ENCODE assay signal across 1 cellular context in the genomic region with DNA sequence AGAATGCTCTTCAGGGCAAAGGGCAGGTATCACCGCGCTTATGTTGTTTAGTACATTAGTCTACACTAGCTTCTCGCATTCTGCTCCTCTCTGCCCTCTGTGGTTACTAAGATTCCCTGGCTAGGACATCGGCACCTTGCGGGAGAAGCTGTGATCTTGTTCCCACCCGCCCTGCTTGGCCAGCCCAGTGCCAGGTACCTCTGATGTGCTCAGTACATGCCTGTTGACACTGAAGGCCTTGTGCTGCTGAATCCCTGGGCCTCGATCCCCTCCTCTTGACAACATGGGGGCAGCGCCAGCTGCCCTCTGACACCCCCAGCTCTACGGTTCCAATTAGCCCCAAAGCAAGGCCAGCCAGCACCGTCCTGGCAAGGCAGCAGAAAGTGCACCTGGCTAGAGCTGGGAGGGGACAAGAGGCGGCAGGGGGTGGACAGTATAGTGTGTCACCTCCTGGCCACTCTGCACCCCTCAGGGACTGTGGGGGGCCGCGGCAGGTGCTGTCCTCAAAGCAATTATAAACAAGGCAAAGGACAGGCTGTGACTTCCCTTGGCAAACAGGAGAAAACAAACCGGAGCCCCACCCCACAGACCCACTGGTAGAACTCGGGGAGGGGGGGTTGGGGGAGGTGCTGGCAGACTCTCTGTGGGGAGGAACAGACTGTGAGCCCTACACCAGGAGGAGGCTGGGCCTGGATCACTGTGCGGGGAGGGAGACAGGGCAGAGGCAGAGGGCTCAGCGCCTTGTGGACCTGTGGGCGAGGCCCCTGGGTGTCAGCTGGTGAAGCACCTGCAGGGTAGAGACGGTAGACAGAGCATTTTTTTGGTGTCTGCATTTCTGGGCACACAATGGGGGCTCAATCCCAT.
TF ChIP-seq lines count a peak whose summit lies in the region.

No MANE protein-coding gene starts in this region.

TF ChIP-seq in GM12878, 131 proteins besides CTCF, POLR2A, EP300 and RAD21:
- TF ChIP-seq, protein P1, sequence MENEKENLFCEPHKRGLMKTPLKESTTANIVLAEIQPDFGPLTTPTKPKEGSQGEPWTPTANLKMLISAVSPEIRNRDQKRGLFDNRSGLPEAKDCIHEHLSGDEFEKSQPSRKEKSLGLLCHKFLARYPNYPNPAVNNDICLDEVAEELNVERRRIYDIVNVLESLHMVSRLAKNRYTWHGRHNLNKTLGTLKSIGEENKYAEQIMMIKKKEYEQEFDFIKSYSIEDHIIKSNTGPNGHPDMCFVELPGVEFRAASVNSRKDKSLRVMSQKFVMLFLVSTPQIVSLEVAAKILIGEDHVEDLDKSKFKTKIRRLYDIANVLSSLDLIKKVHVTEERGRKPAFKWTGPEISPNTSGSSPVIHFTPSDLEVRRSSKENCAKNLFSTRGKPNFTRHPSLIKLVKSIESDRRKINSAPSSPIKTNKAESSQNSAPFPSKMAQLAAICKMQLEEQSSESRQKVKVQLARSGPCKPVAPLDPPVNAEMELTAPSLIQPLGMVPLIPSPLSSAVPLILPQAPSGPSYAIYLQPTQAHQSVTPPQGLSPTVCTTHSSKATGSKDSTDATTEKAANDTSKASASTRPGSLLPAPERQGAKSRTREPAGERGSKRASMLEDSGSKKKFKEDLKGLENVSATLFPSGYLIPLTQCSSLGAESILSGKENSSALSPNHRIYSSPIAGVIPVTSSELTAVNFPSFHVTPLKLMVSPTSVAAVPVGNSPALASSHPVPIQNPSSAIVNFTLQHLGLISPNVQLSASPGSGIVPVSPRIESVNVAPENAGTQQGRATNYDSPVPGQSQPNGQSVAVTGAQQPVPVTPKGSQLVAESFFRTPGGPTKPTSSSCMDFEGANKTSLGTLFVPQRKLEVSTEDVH (IDR thresholded peaks at IDR 0.05; ENCODE audit: low read depth, partially characterized antibody), result no peak
- TF ChIP-seq NR2F1 (conservative IDR thresholded peaks at IDR 0.05) (0 out of 2 replicates have a peak, but pooled peaks have one; percentile 20), JUNB (IDR thresholded peaks at IDR 0.05) (no peak), NBN (IDR thresholded peaks at IDR 0.05) (0 out of 2 replicates have a peak, but pooled peaks have one; percentile 25), MTA3 (IDR thresholded peaks at IDR 0.05; ENCODE audit: borderline replicate concordance, low read length) (no peak), GABPA (IDR thresholded peaks at IDR 0.05; ENCODE audit: low read depth) (no peak), NR2C2 (IDR thresholded peaks at IDR 0.05; ENCODE audit: borderline replicate concordance, control insufficient read depth, insufficient read length, low read depth) (no peak), TBL1XR1 (IDR thresholded peaks at IDR 0.05; ENCODE audit: low read depth, low read length) (no peak), KLF5 (IDR thresholded peaks at IDR 0.05; ENCODE audit: partially characterized antibody) (no peak), HDGF (IDR thresholded peaks at IDR 0.05) (no peak), CEBPB (IDR thresholded peaks at IDR 0.05; ENCODE audit: borderline replicate concordance in 1 of 2, low read depth in 2 of 2, low read length in 2 of 2) (no peak), MEF2A (IDR thresholded peaks at IDR 0.05; ENCODE audit: insufficient read depth, low read depth, low read length) (no peak), HDAC2 (IDR thresholded peaks at IDR 0.05) (no peak), ETV6 (conservative IDR thresholded peaks at IDR 0.05 in 1 of 2, IDR thresholded peaks at IDR 0.05 in 1 of 2; ENCODE audit: borderline replicate concordance in 1 of 2, low read depth in 1 of 2) (no peak), RB1 (IDR thresholded peaks at IDR 0.05; ENCODE audit: borderline replicate concordance) (no peak), ATF7 (IDR thresholded peaks at IDR 0.05; ENCODE audit: low read depth) (no peak), RELA (IDR thresholded peaks at IDR 0.05; ENCODE audit: borderline replicate concordance, partially characterized antibody) (no peak)
- TF ChIP-seq, protein P2, sequence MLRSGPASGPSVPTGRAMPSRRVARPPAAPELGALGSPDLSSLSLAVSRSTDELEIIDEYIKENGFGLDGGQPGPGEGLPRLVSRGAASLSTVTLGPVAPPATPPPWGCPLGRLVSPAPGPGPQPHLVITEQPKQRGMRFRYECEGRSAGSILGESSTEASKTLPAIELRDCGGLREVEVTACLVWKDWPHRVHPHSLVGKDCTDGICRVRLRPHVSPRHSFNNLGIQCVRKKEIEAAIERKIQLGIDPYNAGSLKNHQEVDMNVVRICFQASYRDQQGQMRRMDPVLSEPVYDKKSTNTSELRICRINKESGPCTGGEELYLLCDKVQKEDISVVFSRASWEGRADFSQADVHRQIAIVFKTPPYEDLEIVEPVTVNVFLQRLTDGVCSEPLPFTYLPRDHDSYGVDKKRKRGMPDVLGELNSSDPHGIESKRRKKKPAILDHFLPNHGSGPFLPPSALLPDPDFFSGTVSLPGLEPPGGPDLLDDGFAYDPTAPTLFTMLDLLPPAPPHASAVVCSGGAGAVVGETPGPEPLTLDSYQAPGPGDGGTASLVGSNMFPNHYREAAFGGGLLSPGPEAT (IDR thresholded peaks at IDR 0.05; ENCODE audit: low read depth), result no peak
- TF ChIP-seq, protein P3, sequence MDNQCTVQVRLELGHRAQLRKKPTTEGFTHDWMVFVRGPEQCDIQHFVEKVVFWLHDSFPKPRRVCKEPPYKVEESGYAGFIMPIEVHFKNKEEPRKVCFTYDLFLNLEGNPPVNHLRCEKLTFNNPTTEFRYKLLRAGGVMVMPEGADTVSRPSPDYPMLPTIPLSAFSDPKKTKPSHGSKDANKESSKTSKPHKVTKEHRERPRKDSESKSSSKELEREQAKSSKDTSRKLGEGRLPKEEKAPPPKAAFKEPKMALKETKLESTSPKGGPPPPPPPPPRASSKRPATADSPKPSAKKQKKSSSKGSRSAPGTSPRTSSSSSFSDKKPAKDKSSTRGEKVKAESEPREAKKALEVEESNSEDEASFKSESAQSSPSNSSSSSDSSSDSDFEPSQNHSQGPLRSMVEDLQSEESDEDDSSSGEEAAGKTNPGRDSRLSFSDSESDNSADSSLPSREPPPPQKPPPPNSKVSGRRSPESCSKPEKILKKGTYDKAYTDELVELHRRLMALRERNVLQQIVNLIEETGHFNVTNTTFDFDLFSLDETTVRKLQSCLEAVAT (IDR thresholded peaks at IDR 0.05), result peak; percentile 88
